11 cellular contexts compared by ENCODE assay signal in genomic region chr1:54861070-54861761, GRCh38. TPM values are rescaled to one million over a fixed set of nuclear protein-coding genes. Genes with fewer than 3 reads are reported as not detected.
DNase-seq lines count a peak whose midpoint lies in the region; ATAC-seq, FAIRE-seq and TF ChIP-seq lines count a peak whose summit lies in the region.
"Had no signal": no experiment of that assay in that cellular context is flagged by ENCODE, and none has a peak within 500 bp of the region (broad histone marks: within the 10 kb centered on the region; RNA-seq: fewer than 3 reads in every experiment).

No MANE protein-coding gene starts in this region.

- H2AFZ ChIP-seq in GM12878 (ENCODE audit: control insufficient read depth, low read depth, low read length) = no peak overlapping the region

- peak overlapping the region; percentile 52 for H3K27ac Mint-ChIP-seq in T-helper 1 cell treated with Interleukin-12 subunit alpha and Interleukin-12 subunit beta and Interleukin-4 antibody, amounts not matched to agents 30 μg/mL and 1 μg/mL, for 36 hours
- H3K27ac Mint-ChIP-seq in osteocyte (ENCODE audit: unreplicated experiment) = peak overlapping the region; percentile 48

- no peaks in the 10 kb centered on the region for H4K20me1 ChIP-seq in GM12878 (ENCODE audit: control insufficient read depth, insufficient read depth)

- H3K27ac ChIP-seq in GM12878 (ENCODE audit: control insufficient read depth, insufficient read depth) (peak overlapping the region; percentile 24; the same call in 1 of the 2 replicates), A673 (ENCODE audit: low read depth, low read length, poor library complexity, severe bottlenecking) (no peak overlapping the region), dorsolateral prefrontal cortex (peak overlapping the region in 2 of 59 donors; percentile 2 to 51)

- H3K4me1 Mint-ChIP-seq in T-helper 1 cell treated with Interleukin-12 subunit alpha and Interleukin-12 subunit beta and Interleukin-4 antibody, amounts not matched to agents 30 μg/mL and 1 μg/mL, for 36 hours (ENCODE audit: low read depth) = peaks cover 17% of the 10 kb centered on the region
- peaks cover 23% of the 10 kb centered on the region for H3K4me1 Mint-ChIP-seq in osteocyte (ENCODE audit: unreplicated experiment)

- POLR2A ChIA-PET in GM12878 (lab: Charles Lee) = interaction anchor here (1.6 kb wide), 1 partner anchor 25 kb away, joined by 6 read pairs; the partner anchor contains the start of gene DHCR24
- POLR2A ChIA-PET in A673 (lab: Charles Lee; ENCODE audit: low non-redundant PET) = interaction anchor here (0.5 kb wide), 1 partner anchor 65 kb away, joined by 15 read pairs; no protein-coding TSS in a partner anchor

- no peak overlapping the region for H3K4me3 Mint-ChIP-seq in T-helper 1 cell treated with Interleukin-12 subunit alpha and Interleukin-12 subunit beta and Interleukin-4 antibody, amounts not matched to agents 30 μg/mL and 1 μg/mL, for 36 hours
- H3K4me3 Mint-ChIP-seq in osteocyte (ENCODE audit: unreplicated experiment) = no peak overlapping the region

- no peak for FAIRE-seq in GM12878 (lab: Jason Lieb, UNC)
- FAIRE-seq: A204.1, endothelial cell of umbilical vein had no signal

- peaks cover 42% of the 10 kb centered on the region for H3K36me3 Mint-ChIP-seq in T-helper 1 cell treated with Interleukin-12 subunit alpha and Interleukin-12 subunit beta and Interleukin-4 antibody, amounts not matched to agents 30 μg/mL and 1 μg/mL, for 36 hours (ENCODE audit: low read depth)
- peaks cover 37% of the 10 kb centered on the region for H3K36me3 Mint-ChIP-seq in osteocyte (ENCODE audit: unreplicated experiment)

- H3K27me3 Mint-ChIP-seq in T-helper 1 cell treated with Interleukin-12 subunit alpha and Interleukin-12 subunit beta and Interleukin-4 antibody, amounts not matched to agents 30 μg/mL and 1 μg/mL, for 36 hours (ENCODE audit: low read depth) = no peaks in the 10 kb centered on the region
- no peaks in the 10 kb centered on the region for H3K27me3 Mint-ChIP-seq in osteocyte (ENCODE audit: unreplicated experiment)

- no peaks in the 10 kb centered on the region for H3K9me3 Mint-ChIP-seq in T-helper 1 cell treated with Interleukin-12 subunit alpha and Interleukin-12 subunit beta and Interleukin-4 antibody, amounts not matched to agents 30 μg/mL and 1 μg/mL, for 36 hours
- no peaks in the 10 kb centered on the region for H3K9me3 Mint-ChIP-seq in osteocyte (ENCODE audit: unreplicated experiment)

- TF ChIP-seq POLR2A in GM12878 (IDR thresholded peaks at IDR 0.05; ENCODE audit: low read depth, low read length) = no peak

- RAD21 ChIA-PET in GM12878 (lab: Charles Lee; ENCODE audit: unreplicated experiment) = no interaction called here

- no peak for TF ChIP-seq RAD21 in GM12878 (IDR thresholded peaks at IDR 0.05; ENCODE audit: insufficient read depth, low read depth, low read length)

- H3K79me2 ChIP-seq in GM12878 (ENCODE audit: control insufficient read depth, insufficient read depth, low read length) = no peaks in the 10 kb centered on the region

- intact Hi-C loops in GM12878 (cut with micrococcal nuclease; ENCODE audit: unreplicated experiment) = no loop called here
- intact Hi-C loops in A673 (cut with micrococcal nuclease; ENCODE audit: unreplicated experiment) = no loop called here
- intact Hi-C loops in dorsolateral prefrontal cortex (cut with DNase I) = no loop called here

- no peak overlapping the region for H3K4me2 ChIP-seq in GM12878 (ENCODE audit: control insufficient read depth, insufficient read depth)

- in situ Hi-C loops in GM12878 (cut with MboI) = no loop called here

- H3K4me3 ChIP-seq in GM12878 (no peak overlapping the region), A673 (ENCODE audit: low read depth, low read length, poor library complexity, severe bottlenecking) (no peak overlapping the region), dorsolateral prefrontal cortex (no peak overlapping the region)
- H3K4me3 ChIP-seq: lung had no signal

- H3K36me3 ChIP-seq in GM12878 (ENCODE audit: control insufficient read depth in 2 of 2, insufficient read depth in 2 of 2, low read length in 1 of 2) (peaks cover 10 to 33% of the 10 kb centered on the region in 2 experiments), A673 (ENCODE audit: insufficient read depth, low read length, poor library complexity, severe bottlenecking) (peaks cover 86% of the 10 kb centered on the region)

- no TSS peak for BruUV-seq in GM12878 (replicated peaks; lab: Mats Ljungman, UMichigan)
- no TSS peak for BruUV-seq in A673 (replicated peaks; lab: Mats Ljungman, UMichigan)

- SMC1A ChIA-PET in GM12878 (lab: Charles Lee; ENCODE audit: uncharacterized antibody, unreplicated experiment) = no interaction called here

- TF ChIP-seq CTCF in GM12878 (IDR thresholded peaks at IDR 0.05 in 2 of 3, conservative IDR thresholded peaks at IDR 0.05 in 1 of 3; ENCODE audit: control insufficient read depth in 2 of 3, extremely low read depth in 1 of 3, insufficient read depth in 1 of 3, low read depth in 3 of 3, low read length in 3 of 3) (no peak), osteocyte (IDR thresholded peaks at IDR 0.05) (no peak), A673 (conservative IDR thresholded peaks at IDR 0.05; ENCODE audit: low read depth, low read length) (no peak), dorsolateral prefrontal cortex (IDR thresholded peaks at IDR 0.05 in 54 of 56, conservative IDR thresholded peaks at IDR 0.05 in 2 of 56; ENCODE audit: low read depth in 1 of 56, partially characterized antibody in 56 of 56) (no peak)

- no peak overlapping the region for H3K9ac ChIP-seq in GM12878 (ENCODE audit: control insufficient read depth, insufficient read depth, low read length)

- no peak for TF ChIP-seq EP300 in GM12878 (IDR thresholded peaks at IDR 0.05; ENCODE audit: borderline replicate concordance in 1 of 2, control insufficient read depth in 1 of 2, low read depth in 2 of 2, low read length in 2 of 2)

- H3K4me1 ChIP-seq in GM12878 (ENCODE audit: control insufficient read depth, insufficient read depth, low read length) = peaks cover 9% of the 10 kb centered on the region
- H3K4me1 ChIP-seq in A673 (ENCODE audit: insufficient read depth, low read length, poor library complexity, severe bottlenecking) = no peaks in the 10 kb centered on the region

- 25% methylated on average over 5 of the region's 5 CpGs for WGBS in GM12878 (ENCODE audit: insufficient coverage, insufficient replicate concordance, low lambda C conversion rate, missing lambda C conversion rate)

- H3K9me3 ChIP-seq in GM12878 (replicated peaks; ENCODE audit: control insufficient read depth, insufficient read depth, low read length) = no peaks in the 10 kb centered on the region
- no peaks in the 10 kb centered on the region for H3K9me3 ChIP-seq in A673 (ENCODE audit: low read depth, low read length, poor library complexity, severe bottlenecking)

- CTCF ChIA-PET in GM12878 (lab: Yijun Ruan, JAX) (interaction anchor here (0.8 to 1.5 kb wide), 3 partner anchors 11 to 25 kb away, joined by 3 to 6 read pairs (median 5); no protein-coding TSS in a partner anchor), A673 (lab: Charles Lee) (no interaction called here)

- no peaks in the 10 kb centered on the region for H3K27me3 ChIP-seq in GM12878 (replicated peaks in 1 of 2; ENCODE audit: control insufficient read depth in 2 of 2, insufficient read depth in 2 of 2, low read length in 1 of 2)
- H3K27me3 ChIP-seq in A673 (replicated peaks; ENCODE audit: insufficient read depth, low read depth, low read length, poor library complexity) = no peaks in the 10 kb centered on the region
- H3K27me3 ChIP-seq in dorsolateral prefrontal cortex = no peaks in the 10 kb centered on the region

- DNase-seq in T-helper 1 cell (no peak), M059J (ENCODE audit: low read depth) (peak; percentile 81), GM12878 (ENCODE audit: low read depth, low spot score) (peak; percentile 35), osteocyte (ENCODE audit: extremely low spot score, unreplicated experiment) (no peak), A673 (ENCODE audit: low spot score) (no peak), RPMI8226 (no peak), dorsolateral prefrontal cortex (no peak)

- ATAC-seq in GM12878 = peak; percentile 85

TF ChIP-seq in GM12878, 131 proteins besides CTCF, POLR2A, EP300 and RAD21 (continues in another document):
- TF ChIP-seq MEF2B (IDR thresholded peaks at IDR 0.05; ENCODE audit: partially characterized antibody, poor library complexity, severe bottlenecking) (peak; percentile 87), MEF2A (IDR thresholded peaks at IDR 0.05; ENCODE audit: insufficient read depth, low read depth, low read length) (peak; percentile 58; the same call in 1 of the 2 replicates), ATF7 (IDR thresholded peaks at IDR 0.05; ENCODE audit: low read depth) (0 out of 2 replicates have a peak, but pooled peaks have one; percentile 43), TAF1 (IDR thresholded peaks at IDR 0.05; ENCODE audit: borderline replicate concordance, low read depth, low read length) (no peak), SREBF2 (IDR thresholded peaks at IDR 0.05; ENCODE audit: low read length) (no peak), RUNX3 (IDR thresholded peaks at IDR 0.05; ENCODE audit: low read length) (peak; percentile 84), BHLHE40 (IDR thresholded peaks at IDR 0.05; ENCODE audit: borderline replicate concordance in 1 of 2, low read depth in 2 of 2, low read length in 1 of 2) (0 out of 4 replicates have a peak, but pooled peaks of 1 of the 2 experiments have one; percentile 9)

RNA-seq across cellular contexts. Expression of gene DHCR24, which starts 25.8 kb away (rescaled TPM):
- 184 and 227 TPM in 2 replicates for total RNA-seq in M059J (2014; rRNA removed; shearing (Covaris generic))
- total RNA-seq in GM12878 (2013; cell fraction: nucleolus; rRNA removed) = 105 and 147 TPM in 2 replicates
- total RNA-seq in GM12878 (2014; rRNA removed) = 122 and 132 TPM in 2 replicates
- total RNA-seq in GM12878 (2014; rRNA removed; fragmentation: Illumina TruSeq; extraction: Trizol) = 72.9 and 78.5 TPM in 2 replicates
- 169 and 175 TPM in 2 replicates for total RNA-seq in GM12878 (2021)
- polyA plus RNA-seq in GM12878 (2011; ENCODE audit: low read depth) = 43.3 TPM
- 61.8 and 147 TPM in 2 replicates for polyA plus RNA-seq in GM12878 (2011; rRNA removed)
- 187 and 196 TPM in 2 replicates for polyA plus RNA-seq in GM12878 (2011; cell fraction: cytosol; rRNA removed)
- polyA plus RNA-seq in GM12878 (2011; cell fraction: nucleus; rRNA removed) = 179 and 246 TPM in 2 replicates
- polyA plus RNA-seq in GM12878 (2012) = 64.5 and 70.3 TPM in 2 replicates
- polyA plus RNA-seq in GM12878 (2014; fragmentation: Illumina TruSeq; extraction: Trizol) = 92.6 and 116 TPM in 2 replicates
- polyA plus RNA-seq in GM12878 (2014; fragmentation: Nextera tagmentation; extraction: Ambion mirVana) = 10 to 100 TPM; 23.3 to 39.3 TPM
- 106 and 110 TPM in 2 replicates for polyA plus RNA-seq in GM12878 (2014; rRNA removed)
- polyA plus RNA-seq in GM12878 (2016; fragmentation: Nextera tagmentation; extraction: Ambion mirVana) = 100 to 1,000 TPM; 123 to 128 TPM
- 259 and 370 TPM in 2 replicates for polyA minus RNA-seq in GM12878 (2011; rRNA and poly(A)+ RNA removed)
- polyA minus RNA-seq in GM12878 (2011; cell fraction: cytosol; rRNA and poly(A)+ RNA removed) = 54.5 and 63.7 TPM in 2 replicates
- polyA minus RNA-seq in GM12878 (2011; cell fraction: nucleus; rRNA and poly(A)+ RNA removed) = 94.1 and 148 TPM in 2 replicates
- 76.1 and 87.2 TPM in 2 replicates for total RNA-seq in osteocyte
- total RNA-seq in A673 (2021) = 245 and 273 TPM in 2 replicates
- total RNA-seq in dorsolateral prefrontal cortex = 100 to 1,000 TPM in 117 of 120 experiments, 10 to 100 TPM in 3; 81.5 to 336 (median 168) TPM

Comparison
In these comparisons a context has a peak if more than half of its experiments do, and no peak if none do; other contexts are left out.
1. DNase-seq: peak in M059J (single experiment) and GM12878 (single experiment); none in T-helper 1 cell (0 of 5), osteocyte (single experiment), A673 (single experiment), RPMI8226 (single experiment) and dorsolateral prefrontal cortex (0 of 10).